In the genomic region with DNA sequence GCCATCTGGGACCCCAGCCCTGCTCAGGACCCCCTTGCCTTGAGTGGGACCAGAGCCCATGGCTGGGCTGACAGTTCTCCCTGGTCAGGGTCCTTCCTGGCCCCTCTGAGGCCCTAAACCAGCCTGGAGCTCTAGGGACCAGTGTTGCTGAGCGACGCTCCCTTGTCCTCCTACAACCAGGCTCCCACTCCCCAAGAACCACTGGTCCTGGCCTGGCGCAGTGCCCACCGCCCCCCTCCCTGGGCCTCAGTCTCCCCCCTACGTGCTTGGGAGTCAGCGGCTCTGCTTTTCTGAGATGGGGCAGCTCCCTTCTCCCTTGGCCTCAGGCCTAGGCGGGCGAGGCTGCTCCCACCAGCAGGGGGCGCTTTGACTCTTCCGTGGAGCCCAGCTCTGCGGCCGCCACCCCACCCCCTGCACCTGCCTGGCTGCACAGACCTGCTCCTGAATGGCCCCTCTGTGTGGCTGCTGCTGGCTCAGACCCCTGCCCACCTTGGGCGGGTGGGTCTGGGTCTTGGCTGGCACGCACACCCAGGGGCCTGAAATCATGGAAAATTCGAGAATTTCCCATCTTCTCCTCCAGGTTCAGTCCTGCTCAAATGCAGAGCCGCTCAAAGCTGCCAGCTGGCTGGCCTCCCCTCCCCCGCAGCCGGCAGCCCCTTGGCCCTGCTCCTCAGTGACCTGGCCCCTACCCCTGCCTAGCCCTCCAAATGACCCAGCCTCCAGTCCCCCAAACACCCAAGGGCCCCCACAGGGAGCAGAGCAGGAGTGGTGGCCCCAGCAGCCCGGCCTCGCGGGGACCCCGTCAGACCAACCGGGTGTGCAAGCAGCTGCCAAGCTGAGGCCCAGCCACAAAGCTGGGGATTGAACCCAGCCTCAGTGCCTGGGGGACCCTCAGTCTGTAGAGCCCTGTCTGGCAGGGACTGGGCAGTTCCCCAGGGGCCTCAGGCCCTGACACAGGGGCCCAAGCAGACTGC, we compare ENCODE assay signal across 8 cellular contexts. TPM values are rescaled to one million over a fixed set of nuclear protein-coding genes. Genes with fewer than 3 reads are reported as not detected.
A peak's percentile ranks its signal among the peaks of the same experiment; 100 is the strongest.
DNase-seq lines count a peak whose midpoint lies in the region; ATAC-seq, FAIRE-seq and TF ChIP-seq lines count a peak whose summit lies in the region.

No MANE protein-coding gene starts in this region.

- no peak overlapping the region for H3K4me3 ChIP-seq in BJ (ENCODE audit: low read depth, low read length)
- H3K4me3 ChIP-seq in bronchial epithelial cell (ENCODE audit: low read depth, low read length), result no peak overlapping the region

- FAIRE-seq in bronchial epithelial cell (lab: Jason Lieb, UNC), result no peak

- H3K36me3 ChIP-seq in BJ (ENCODE audit: control insufficient read depth, insufficient read depth, low read length), result no peaks in the 10 kb centered on the region
- no peaks in the 10 kb centered on the region for H3K36me3 ChIP-seq in bronchial epithelial cell (ENCODE audit: control insufficient read depth, insufficient read depth, low read length)

- H3K27me3 ChIP-seq in BJ (ENCODE audit: control insufficient read depth, insufficient read depth, low read length), result no peaks in the 10 kb centered on the region; the same call in none of the 2 replicates
- H3K27me3 ChIP-seq in bronchial epithelial cell (ENCODE audit: control insufficient read depth, insufficient read depth, low read length), result peaks cover 1% of the 10 kb centered on the region

- peak; percentile 94 for TF ChIP-seq CTCF in BJ (IDR thresholded peaks at IDR 0.05; ENCODE audit: insufficient read depth, low read depth, low read length)
- peak; percentile 94 for TF ChIP-seq CTCF in bronchial epithelial cell (IDR thresholded peaks at IDR 0.05; ENCODE audit: insufficient read depth, low read length, severe bottlenecking)

- ATAC-seq in GM21723 (IDR thresholded peaks at IDR 0.05; ENCODE audit: unreplicated experiment), result peak; percentile 72
- no peak for ATAC-seq in GM21786 (IDR thresholded peaks at IDR 0.05; ENCODE audit: unreplicated experiment)

- CTCF ChIA-PET in BJ (lab: Yijun Ruan, JAX), result interaction anchor here (0.7 to 4.5 kb wide), 41 partner anchors 9 to 270 kb away, joined by 3 to 114 read pairs (median 4); partner anchors contain the start of genes H19, KRTAP5-6, LSP1 and MRPL23

- POLR2A ChIA-PET in BJ (lab: Charles Lee), result no interaction called here

- DNase-seq in BJ (ENCODE audit: low read depth) (no peak), NCI-H2029 treated with DMSO at 0.1 percent for 48 hours (lab: John Stamatoyannopoulos, UW) (peak; percentile 4), bronchial epithelial cell (ENCODE audit: low read depth) (peak; percentile 35), kidney glomerular epithelial cell (lab: John Stamatoyannopoulos, UW) (peak; percentile 50)
- DNase-seq in activated CD4-positive, CD25-positive, alpha-beta regulatory T cell (lab: John Stamatoyannopoulos, UW), result peak; percentile 63 to 73 (median 69)
- peak; percentile 71 for DNase-seq in stimulated activated CD4-positive, alpha-beta T cell treated with anti-CD3 and anti-CD28 coated beads, Interleukin-1b, Interleukin-23, amount 100 ng/mL, for 48 hours

RNA-seq across cellular contexts. Expression of gene PRR33, which starts 9.1 kb away (rescaled TPM):
- not detected in 2 replicates for polyA plus RNA-seq in BJ (2011; rRNA removed)
- polyA minus RNA-seq in BJ (2011; rRNA and poly(A)+ RNA removed), result not detected in 2 replicates
- not detected in 2 replicates for total RNA-seq in bronchial epithelial cell

RNA-seq across cellular contexts. Expression of gene LSP1, which starts 29.7 kb away (rescaled TPM):
- not detected in 2 replicates for polyA plus RNA-seq in BJ (2011; rRNA removed)
- polyA minus RNA-seq in BJ (2011; rRNA and poly(A)+ RNA removed), result not detected in 2 replicates
- total RNA-seq in bronchial epithelial cell, result 0.26 TPM in 2 replicates

RNA-seq across cellular contexts. Expression of gene TNNT3, which starts 37.0 kb away (rescaled TPM):
- polyA plus RNA-seq in BJ (2011; rRNA removed), result not detected in 2 replicates
- polyA minus RNA-seq in BJ (2011; rRNA and poly(A)+ RNA removed), result not detected in 2 replicates
- not detected in 2 replicates for total RNA-seq in bronchial epithelial cell

RNA-seq across cellular contexts. Expression of gene TNNI2, which starts 43.8 kb away (rescaled TPM):
- polyA plus RNA-seq in BJ (2011; rRNA removed), result not detected in 2 replicates
- polyA minus RNA-seq in BJ (2011; rRNA and poly(A)+ RNA removed), result not detected in 2 replicates
- 0.26 TPM in 1 of 2 replicates, not detected in the other for total RNA-seq in bronchial epithelial cell

RNA-seq across cellular contexts. Expression of gene SYT8, which starts 47.8 kb away (rescaled TPM):
- not detected in 2 replicates for polyA plus RNA-seq in BJ (2011; rRNA removed)
- polyA minus RNA-seq in BJ (2011; rRNA and poly(A)+ RNA removed), result not detected in 2 replicates
- 0.53 and 1.5 TPM in 2 replicates for total RNA-seq in bronchial epithelial cell
